ENCODE assay signal across 8 cellular contexts in the genomic region with DNA sequence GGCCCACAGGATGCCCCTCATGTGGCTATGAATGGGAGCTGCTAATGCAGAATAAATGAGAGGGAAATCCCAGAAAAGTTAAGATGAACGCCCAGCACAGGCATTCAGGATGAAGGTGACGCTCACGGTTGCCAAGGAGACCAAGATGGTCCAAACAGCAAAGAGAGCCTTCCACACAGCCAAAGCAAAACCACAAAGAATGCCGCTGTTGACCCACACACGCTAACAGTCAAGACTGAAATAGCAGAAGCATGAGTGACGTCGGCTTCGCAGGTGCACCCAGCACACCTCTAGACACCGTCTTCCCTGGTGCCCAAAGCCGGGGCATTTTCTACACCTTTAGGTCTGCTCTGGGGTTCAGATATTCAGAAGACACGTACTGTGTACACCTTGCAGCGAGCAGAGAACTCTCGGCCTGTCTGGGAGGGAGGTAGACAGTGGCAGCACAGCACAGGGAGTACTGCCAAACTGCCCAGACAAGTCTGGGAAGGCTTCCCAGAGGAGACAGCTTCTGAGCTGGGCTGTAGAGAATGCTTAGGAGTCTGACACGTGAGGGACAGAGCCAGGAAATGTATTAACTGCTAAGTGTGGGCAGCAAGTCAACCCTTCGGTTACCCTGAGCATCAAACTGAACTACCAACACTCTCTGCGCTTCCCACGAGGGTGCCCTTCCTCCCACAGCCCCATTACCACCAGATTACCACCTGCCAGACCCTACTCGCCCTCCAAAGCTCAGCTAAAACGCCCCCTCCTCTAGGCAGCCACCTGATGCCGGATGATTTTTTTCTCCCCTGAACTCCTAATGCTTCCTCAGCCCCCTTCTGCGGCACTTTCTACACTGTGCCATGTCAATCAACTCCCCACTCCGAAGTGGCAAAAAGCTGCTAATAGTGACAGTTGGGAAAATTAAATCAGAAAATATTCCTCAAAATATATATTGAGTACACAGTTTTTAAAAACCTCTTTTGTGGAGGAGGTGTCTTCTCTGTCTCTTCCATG. TPM values are rescaled to one million over a fixed set of nuclear protein-coding genes. Genes with fewer than 3 reads are reported as not detected.
A peak's percentile ranks its signal among the peaks of the same experiment; 100 is the strongest.
DNase-seq lines count a peak whose midpoint lies in the region; ATAC-seq, FAIRE-seq and TF ChIP-seq lines count a peak whose summit lies in the region.

No MANE protein-coding gene starts in this region.

- no peaks in the 10 kb centered on the region for H3K9me3 ChIP-seq in IMR-90 (ENCODE audit: control insufficient read depth, insufficient read depth, low read length)

- peaks cover 1% of the 10 kb centered on the region; the same call in 1 of the 2 replicates for H3K27me3 ChIP-seq in IMR-90 (ENCODE audit: control insufficient read depth, insufficient read depth, low read length)

- no peak overlapping the region for H3K4ac ChIP-seq in IMR-90 (ENCODE audit: low read depth, low read length)

- H3K9ac ChIP-seq in IMR-90 (ENCODE audit: low read depth, low read length) = no peak overlapping the region

- no peaks in the 10 kb centered on the region for H3K79me1 ChIP-seq in IMR-90 (ENCODE audit: low read depth in 1 of 2, low read length in 2 of 2)

- no peak for TF ChIP-seq POLR2A in IMR-90 (IDR thresholded peaks at IDR 0.05; ENCODE audit: low read depth, low read length)

- DNase-seq in IMR-90 = peak; percentile 66
- peak; percentile 61 for DNase-seq in activated CD4-positive, alpha-beta T cell treated with anti-CD3 and anti-CD28 coated beads for 48 hours
- peak; percentile 87 for DNase-seq in germinal center (ENCODE audit: low spot score)
- peak; percentile 82 for DNase-seq in urothelium cell line (ENCODE audit: low spot score)
- no peak for DNase-seq in DMS153 treated with DMSO at 0.1 percent for 48 hours (lab: John Stamatoyannopoulos, UW; ENCODE audit: unreplicated experiment)
- DNase-seq in midbrain (lab: John Stamatoyannopoulos, UW) = no peak

- H3K18ac ChIP-seq in IMR-90 (ENCODE audit: low read depth, low read length) = no peak overlapping the region

- no peak overlapping the region for H3K4me2 ChIP-seq in IMR-90 (ENCODE audit: low read depth, low read length)

- H4K5ac ChIP-seq in IMR-90 (ENCODE audit: low read depth, low read length) = no peak overlapping the region

- no peak overlapping the region for H3K27ac ChIP-seq in IMR-90 (ENCODE audit: insufficient read depth, low read length)

- no peak overlapping the region for H4K8ac ChIP-seq in IMR-90 (ENCODE audit: low read depth in 2 of 2, low read length in 2 of 2)

- no peaks in the 10 kb centered on the region for H3K4me1 ChIP-seq in IMR-90 (ENCODE audit: control insufficient read depth, insufficient read depth, low read length)

- WGBS in IMR-90 (ENCODE audit: extremely low coverage in 2 of 2, insufficient read length in 1 of 2), 2 experiments = 60% methylated on average over 6 of the region's 22 CpGs; no CpG with 5 or more reads in 1 of the 2 experiments

- no peak overlapping the region for H2BK120ac ChIP-seq in IMR-90 (ENCODE audit: low read depth, low read length)

- H2BK5ac ChIP-seq in IMR-90 (ENCODE audit: low read depth, low read length, poor library complexity, severe bottlenecking) = no peak overlapping the region

- no peak for FAIRE-seq in urothelium cell line (lab: Jason Lieb, UNC)

- H2BK15ac ChIP-seq in IMR-90 (ENCODE audit: low read depth, low read length) = no peak overlapping the region

- intact Hi-C loops in IMR-90 (cut with micrococcal nuclease) = no loop called here

- in situ Hi-C loops in IMR-90 (cut with MboI; ENCODE audit: low sequenced_read_pairs) = no loop called here

- no peak overlapping the region for H3K23ac ChIP-seq in IMR-90 (ENCODE audit: low read depth, low read length)

- BruUV-seq in IMR-90 (replicated peaks; lab: Mats Ljungman, UMichigan) = no TSS peak

- CTCF ChIA-PET in IMR-90 (lab: Yijun Ruan, JAX) = no interaction called here

- H2AK9ac ChIP-seq in IMR-90 (replicated peaks; ENCODE audit: low read depth, low read length, poor library complexity) = no peak overlapping the region

- no peak for TF ChIP-seq RAD21 in IMR-90 (IDR thresholded peaks at IDR 0.05; ENCODE audit: low read length)

- POLR2A ChIA-PET in IMR-90 (lab: Charles Lee; ENCODE audit: unreplicated experiment) = no interaction called here

- TF ChIP-seq CTCF in IMR-90 (conservative IDR thresholded peaks at IDR 0.05; ENCODE audit: low read depth, low read length) = no peak

- no peak overlapping the region for H3K56ac ChIP-seq in IMR-90 (ENCODE audit: extremely low read depth, insufficient read depth, low read length)

- H2AFZ ChIP-seq in IMR-90 (replicated peaks; ENCODE audit: low read length, poor library complexity) = no peak overlapping the region

- no peaks in the 10 kb centered on the region for H3K9me1 ChIP-seq in IMR-90 (ENCODE audit: insufficient read depth, low read length)

- no peak overlapping the region for H4K91ac ChIP-seq in IMR-90 (ENCODE audit: insufficient read depth, low read depth, low read length)

- H3K14ac ChIP-seq in IMR-90 (replicated peaks; ENCODE audit: low read depth, low read length) = no peak overlapping the region

- dilution Hi-C loops in IMR-90 (cut with HindIII; ENCODE audit: low sequenced_read_pairs, unreplicated experiment) = no loop called here

- no peak overlapping the region for H2AK5ac ChIP-seq in IMR-90 (ENCODE audit: low read depth, low read length)

- H3K4me3 ChIP-seq in IMR-90 (ENCODE audit: insufficient read depth, low read depth, low read length) = no peak overlapping the region

- no peaks in the 10 kb centered on the region for H3K36me3 ChIP-seq in IMR-90 (ENCODE audit: control insufficient read depth, insufficient read depth, low read length)

- no peak overlapping the region for H2BK20ac ChIP-seq in IMR-90 (ENCODE audit: low read depth, low read length)

- ATAC-seq in GM18502 (IDR thresholded peaks at IDR 0.05; ENCODE audit: poor library complexity, unreplicated experiment) (peak; percentile 69), GM21529 (IDR thresholded peaks at IDR 0.05; ENCODE audit: unreplicated experiment) (peak; percentile 69), IMR-90 (ENCODE audit: low read depth) (no peak; the same call in 1 of the 2 replicates)

- H4K20me1 ChIP-seq in IMR-90 (ENCODE audit: insufficient read depth, low read length) = no peaks in the 10 kb centered on the region

TF ChIP-seq in IMR-90, 13 proteins besides CTCF, POLR2A, EP300 and RAD21:
- peak; percentile 12; the same call in 1 of the 2 replicates for TF ChIP-seq BHLHE40 (IDR thresholded peaks at IDR 0.05; ENCODE audit: low read depth, low read length)
- no peak for TF ChIP-seq MAZ (IDR thresholded peaks at IDR 0.05; ENCODE audit: borderline replicate concordance, low read depth, low read length)
TF ChIP-seq in IMR-90: peak in this region for 1.

RNA-seq across cellular contexts. Expression of gene CCDC88C, which starts 50.1 kb away (rescaled TPM):
- 0.18 and 0.28 TPM in 2 replicates for total RNA-seq in IMR-90 (2012; rRNA removed)
- polyA plus RNA-seq in IMR-90 (2012; rRNA removed) = 0.11 and 0.17 TPM in 2 replicates
- polyA plus RNA-seq in IMR-90 (2012; cell fraction: cytosol; rRNA removed) = 0.02 and 0.04 TPM in 2 replicates
- polyA plus RNA-seq in IMR-90 (2012; cell fraction: nucleus; rRNA removed; ENCODE audit: low replicate concordance) = 0.15 and 0.54 TPM in 2 replicates

Comparison
In these comparisons a context has a peak if more than half of its experiments do, and no peak if none do; other contexts are left out.
1. DNase-seq: peak in IMR-90 (single experiment), activated CD4-positive, alpha-beta T cell treated with anti-CD3 and anti-CD28 coated beads for 48 hours (single experiment), germinal center (single experiment) and urothelium cell line (single experiment); none in DMS153 treated with DMSO at 0.1 percent for 48 hours (single experiment) and midbrain (single experiment).